ENCODE assay signal across 12 cellular contexts in genomic region chr2:134300585-134300984, GRCh38.
"Had no signal": no experiment of that assay in that cellular context is flagged by ENCODE, and none has a peak within 500 bp of the region (broad histone marks: within the 10 kb centered on the region; RNA-seq: fewer than 3 reads in every experiment).

No MANE protein-coding gene starts in this region.

- H3K4me2 ChIP-seq: hepatocyte had no signal

- H2AFZ ChIP-seq: hepatocyte had no signal

- DNase-seq: activated CD4-positive, alpha-beta T cell treated with anti-CD3 and anti-CD28 coated beads, Interleukin-2, amount 50 U/mL, for 48 hours; activated naive CD4-positive, alpha-beta T cell; islet precursor cell; sigmoid colon; stimulated activated CD4-positive, alpha-beta T cell treated with anti-CD3 and anti-CD28 coated beads, Interleukin-2, amount 100 ng/mL, for 24 hours had no signal

- H3K4me3 ChIP-seq: cardiac muscle cell, gastroesophageal sphincter, hepatocyte, sigmoid colon, tibial nerve, vagina had no signal

- H3K27ac ChIP-seq: cardiac muscle cell, gastroesophageal sphincter, hepatocyte, tibial nerve, vagina, VCaP had no signal

- H3K9me3 Mint-ChIP-seq: neural crest cell had no signal

- ATAC-seq: gastroesophageal sphincter had no signal

- H3K9me3 ChIP-seq: gastroesophageal sphincter, sigmoid colon, tibial nerve, vagina had no signal

- H3K27me3 ChIP-seq: cardiac muscle cell, gastroesophageal sphincter, hepatocyte, sigmoid colon, tibial nerve, vagina had no signal

- H3K4me3 Mint-ChIP-seq: neural crest cell had no signal

- H3K36me3 ChIP-seq: cardiac muscle cell, gastroesophageal sphincter, sigmoid colon, tibial nerve, vagina had no signal
